Comparison of ENCODE assay signal across 1 cellular context in the genomic region with DNA sequence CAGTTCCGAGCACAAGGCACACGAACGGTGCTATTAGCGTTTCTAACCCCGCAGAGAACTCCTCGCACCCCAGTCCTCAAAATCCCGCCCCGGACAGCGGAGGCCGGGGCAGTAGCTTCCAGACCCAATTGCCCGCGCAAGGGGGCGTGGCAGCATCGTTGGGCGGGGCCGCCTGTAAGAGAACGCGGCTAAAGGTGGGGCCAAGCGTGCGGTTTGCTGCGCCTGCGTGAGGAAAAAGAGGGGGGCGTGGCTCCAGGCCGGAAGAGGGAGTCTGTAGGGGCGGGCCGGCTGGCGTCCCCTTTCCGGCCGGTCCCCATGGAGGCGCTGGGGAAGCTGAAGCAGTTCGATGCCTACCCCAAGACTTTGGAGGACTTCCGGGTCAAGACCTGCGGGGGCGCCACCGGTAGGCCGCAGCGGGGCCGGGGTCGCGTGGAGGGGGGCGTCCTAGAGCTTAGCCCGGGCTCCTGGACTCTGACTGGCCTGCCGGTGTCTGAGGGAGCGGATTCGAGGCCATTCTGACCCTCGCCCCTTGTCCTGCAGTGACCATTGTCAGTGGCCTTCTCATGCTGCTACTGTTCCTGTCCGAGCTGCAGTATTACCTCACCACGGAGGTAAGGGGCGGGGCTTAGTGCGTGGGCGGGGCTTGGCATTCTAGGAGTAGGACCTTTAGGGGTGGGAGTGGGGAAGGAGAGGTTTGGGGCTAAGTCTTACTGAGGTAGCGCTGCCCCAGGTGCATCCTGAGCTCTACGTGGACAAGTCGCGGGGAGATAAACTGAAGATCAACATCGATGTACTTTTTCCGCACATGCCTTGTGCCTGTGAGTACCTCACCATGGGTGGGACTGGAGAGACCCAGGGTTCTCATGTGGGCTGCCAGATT.
TF ChIP-seq lines count a peak whose summit lies in the region.

A gene (plus strand): TSS at position 296 of the 880 bp plus-strand sequence. CDS start 20 bp downstream, at position 316.

TF ChIP-seq in HepG2, 621 proteins besides CTCF, POLR2A, EP300 and RAD21 (continued from another document and continues in another):
- TF ChIP-seq, protein P1, sequence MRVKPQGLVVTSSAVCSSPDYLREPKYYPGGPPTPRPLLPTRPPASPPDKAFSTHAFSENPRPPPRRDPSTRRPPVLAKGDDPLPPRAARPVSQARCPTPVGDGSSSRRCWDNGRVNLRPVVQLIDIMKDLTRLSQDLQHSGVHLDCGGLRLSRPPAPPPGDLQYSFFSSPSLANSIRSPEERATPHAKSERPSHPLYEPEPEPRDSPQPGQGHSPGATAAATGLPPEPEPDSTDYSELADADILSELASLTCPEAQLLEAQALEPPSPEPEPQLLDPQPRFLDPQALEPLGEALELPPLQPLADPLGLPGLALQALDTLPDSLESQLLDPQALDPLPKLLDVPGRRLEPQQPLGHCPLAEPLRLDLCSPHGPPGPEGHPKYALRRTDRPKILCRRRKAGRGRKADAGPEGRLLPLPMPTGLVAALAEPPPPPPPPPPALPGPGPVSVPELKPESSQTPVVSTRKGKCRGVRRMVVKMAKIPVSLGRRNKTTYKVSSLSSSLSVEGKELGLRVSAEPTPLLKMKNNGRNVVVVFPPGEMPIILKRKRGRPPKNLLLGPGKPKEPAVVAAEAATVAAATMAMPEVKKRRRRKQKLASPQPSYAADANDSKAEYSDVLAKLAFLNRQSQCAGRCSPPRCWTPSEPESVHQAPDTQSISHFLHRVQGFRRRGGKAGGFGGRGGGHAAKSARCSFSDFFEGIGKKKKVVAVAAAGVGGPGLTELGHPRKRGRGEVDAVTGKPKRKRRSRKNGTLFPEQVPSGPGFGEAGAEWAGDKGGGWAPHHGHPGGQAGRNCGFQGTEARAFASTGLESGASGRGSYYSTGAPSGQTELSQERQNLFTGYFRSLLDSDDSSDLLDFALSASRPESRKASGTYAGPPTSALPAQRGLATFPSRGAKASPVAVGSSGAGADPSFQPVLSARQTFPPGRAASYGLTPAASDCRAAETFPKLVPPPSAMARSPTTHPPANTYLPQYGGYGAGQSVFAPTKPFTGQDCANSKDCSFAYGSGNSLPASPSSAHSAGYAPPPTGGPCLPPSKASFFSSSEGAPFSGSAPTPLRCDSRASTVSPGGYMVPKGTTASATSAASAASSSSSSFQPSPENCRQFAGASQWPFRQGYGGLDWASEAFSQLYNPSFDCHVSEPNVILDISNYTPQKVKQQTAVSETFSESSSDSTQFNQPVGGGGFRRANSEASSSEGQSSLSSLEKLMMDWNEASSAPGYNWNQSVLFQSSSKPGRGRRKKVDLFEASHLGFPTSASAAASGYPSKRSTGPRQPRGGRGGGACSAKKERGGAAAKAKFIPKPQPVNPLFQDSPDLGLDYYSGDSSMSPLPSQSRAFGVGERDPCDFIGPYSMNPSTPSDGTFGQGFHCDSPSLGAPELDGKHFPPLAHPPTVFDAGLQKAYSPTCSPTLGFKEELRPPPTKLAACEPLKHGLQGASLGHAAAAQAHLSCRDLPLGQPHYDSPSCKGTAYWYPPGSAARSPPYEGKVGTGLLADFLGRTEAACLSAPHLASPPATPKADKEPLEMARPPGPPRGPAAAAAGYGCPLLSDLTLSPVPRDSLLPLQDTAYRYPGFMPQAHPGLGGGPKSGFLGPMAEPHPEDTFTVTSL (CRISPR knock-in tag; IDR thresholded peaks at IDR 0.05; ENCODE audit: borderline replicate concordance): peak; percentile 43; the same call in 1 of the 2 replicates
- no peak for TF ChIP-seq ZNF557 (CRISPR knock-in tag; IDR thresholded peaks at IDR 0.05)
- TF ChIP-seq, protein P2, sequence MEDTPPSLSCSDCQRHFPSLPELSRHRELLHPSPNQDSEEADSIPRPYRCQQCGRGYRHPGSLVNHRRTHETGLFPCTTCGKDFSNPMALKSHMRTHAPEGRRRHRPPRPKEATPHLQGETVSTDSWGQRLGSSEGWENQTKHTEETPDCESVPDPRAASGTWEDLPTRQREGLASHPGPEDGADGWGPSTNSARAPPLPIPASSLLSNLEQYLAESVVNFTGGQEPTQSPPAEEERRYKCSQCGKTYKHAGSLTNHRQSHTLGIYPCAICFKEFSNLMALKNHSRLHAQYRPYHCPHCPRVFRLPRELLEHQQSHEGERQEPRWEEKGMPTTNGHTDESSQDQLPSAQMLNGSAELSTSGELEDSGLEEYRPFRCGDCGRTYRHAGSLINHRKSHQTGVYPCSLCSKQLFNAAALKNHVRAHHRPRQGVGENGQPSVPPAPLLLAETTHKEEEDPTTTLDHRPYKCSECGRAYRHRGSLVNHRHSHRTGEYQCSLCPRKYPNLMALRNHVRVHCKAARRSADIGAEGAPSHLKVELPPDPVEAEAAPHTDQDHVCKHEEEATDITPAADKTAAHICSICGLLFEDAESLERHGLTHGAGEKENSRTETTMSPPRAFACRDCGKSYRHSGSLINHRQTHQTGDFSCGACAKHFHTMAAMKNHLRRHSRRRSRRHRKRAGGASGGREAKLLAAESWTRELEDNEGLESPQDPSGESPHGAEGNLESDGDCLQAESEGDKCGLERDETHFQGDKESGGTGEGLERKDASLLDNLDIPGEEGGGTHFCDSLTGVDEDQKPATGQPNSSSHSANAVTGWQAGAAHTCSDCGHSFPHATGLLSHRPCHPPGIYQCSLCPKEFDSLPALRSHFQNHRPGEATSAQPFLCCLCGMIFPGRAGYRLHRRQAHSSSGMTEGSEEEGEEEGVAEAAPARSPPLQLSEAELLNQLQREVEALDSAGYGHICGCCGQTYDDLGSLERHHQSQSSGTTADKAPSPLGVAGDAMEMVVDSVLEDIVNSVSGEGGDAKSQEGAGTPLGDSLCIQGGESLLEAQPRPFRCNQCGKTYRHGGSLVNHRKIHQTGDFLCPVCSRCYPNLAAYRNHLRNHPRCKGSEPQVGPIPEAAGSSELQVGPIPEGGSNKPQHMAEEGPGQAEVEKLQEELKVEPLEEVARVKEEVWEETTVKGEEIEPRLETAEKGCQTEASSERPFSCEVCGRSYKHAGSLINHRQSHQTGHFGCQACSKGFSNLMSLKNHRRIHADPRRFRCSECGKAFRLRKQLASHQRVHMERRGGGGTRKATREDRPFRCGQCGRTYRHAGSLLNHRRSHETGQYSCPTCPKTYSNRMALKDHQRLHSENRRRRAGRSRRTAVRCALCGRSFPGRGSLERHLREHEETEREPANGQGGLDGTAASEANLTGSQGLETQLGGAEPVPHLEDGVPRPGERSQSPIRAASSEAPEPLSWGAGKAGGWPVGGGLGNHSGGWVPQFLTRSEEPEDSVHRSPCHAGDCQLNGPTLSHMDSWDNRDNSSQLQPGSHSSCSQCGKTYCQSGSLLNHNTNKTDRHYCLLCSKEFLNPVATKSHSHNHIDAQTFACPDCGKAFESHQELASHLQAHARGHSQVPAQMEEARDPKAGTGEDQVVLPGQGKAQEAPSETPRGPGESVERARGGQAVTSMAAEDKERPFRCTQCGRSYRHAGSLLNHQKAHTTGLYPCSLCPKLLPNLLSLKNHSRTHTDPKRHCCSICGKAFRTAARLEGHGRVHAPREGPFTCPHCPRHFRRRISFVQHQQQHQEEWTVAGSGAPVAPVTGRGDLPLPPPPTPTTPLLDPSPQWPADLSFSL (CRISPR knock-in tag; IDR thresholded peaks at IDR 0.05): no peak
- peak; percentile 74; the same call in 1 of the 2 replicates for TF ChIP-seq GATA4 (IDR thresholded peaks at IDR 0.05; ENCODE audit: borderline replicate concordance, low read depth)
- TF ChIP-seq ZNF136 (CRISPR knock-in tag; IDR thresholded peaks at IDR 0.05; ENCODE audit: low read depth): peak; percentile 88; the same call in 1 of the 2 replicates
- TF ChIP-seq PITX1 (CRISPR knock-in tag; IDR thresholded peaks at IDR 0.05): no peak; the same call in 1 of the 2 replicates
- TF ChIP-seq ZNF678 (CRISPR knock-in tag; IDR thresholded peaks at IDR 0.05): peak; percentile 21; the same call in 1 of the 2 replicates
- TF ChIP-seq, protein P3, sequence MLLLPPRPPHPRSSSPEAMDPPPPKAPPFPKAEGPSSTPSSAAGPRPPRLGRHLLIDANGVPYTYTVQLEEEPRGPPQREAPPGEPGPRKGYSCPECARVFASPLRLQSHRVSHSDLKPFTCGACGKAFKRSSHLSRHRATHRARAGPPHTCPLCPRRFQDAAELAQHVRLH (CRISPR knock-in tag; IDR thresholded peaks at IDR 0.05; ENCODE audit: borderline replicate concordance, low read depth): peak; percentile 79; the same call in 1 of the 2 replicates
- TF ChIP-seq, protein P4, sequence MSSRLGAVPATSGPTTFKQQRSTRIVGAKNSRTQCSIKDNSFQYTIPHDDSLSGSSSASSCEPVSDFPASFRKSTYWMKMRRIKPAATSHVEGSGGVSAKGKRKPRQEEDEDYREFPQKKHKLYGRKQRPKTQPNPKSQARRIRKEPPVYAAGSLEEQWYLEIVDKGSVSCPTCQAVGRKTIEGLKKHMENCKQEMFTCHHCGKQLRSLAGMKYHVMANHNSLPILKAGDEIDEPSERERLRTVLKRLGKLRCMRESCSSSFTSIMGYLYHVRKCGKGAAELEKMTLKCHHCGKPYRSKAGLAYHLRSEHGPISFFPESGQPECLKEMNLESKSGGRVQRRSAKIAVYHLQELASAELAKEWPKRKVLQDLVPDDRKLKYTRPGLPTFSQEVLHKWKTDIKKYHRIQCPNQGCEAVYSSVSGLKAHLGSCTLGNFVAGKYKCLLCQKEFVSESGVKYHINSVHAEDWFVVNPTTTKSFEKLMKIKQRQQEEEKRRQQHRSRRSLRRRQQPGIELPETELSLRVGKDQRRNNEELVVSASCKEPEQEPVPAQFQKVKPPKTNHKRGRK (CRISPR knock-in tag; IDR thresholded peaks at IDR 0.05): no peak
- no peak for TF ChIP-seq JDP2 (CRISPR knock-in tag; IDR thresholded peaks at IDR 0.05; ENCODE audit: borderline replicate concordance)
- peak; percentile 52; the same call in 1 of the 2 replicates for TF ChIP-seq NFKBIZ (CRISPR knock-in tag; IDR thresholded peaks at IDR 0.05)
- no peak; the same call in 1 of the 2 replicates for TF ChIP-seq ONECUT2 (CRISPR knock-in tag; IDR thresholded peaks at IDR 0.05)
- TF ChIP-seq, protein P5, sequence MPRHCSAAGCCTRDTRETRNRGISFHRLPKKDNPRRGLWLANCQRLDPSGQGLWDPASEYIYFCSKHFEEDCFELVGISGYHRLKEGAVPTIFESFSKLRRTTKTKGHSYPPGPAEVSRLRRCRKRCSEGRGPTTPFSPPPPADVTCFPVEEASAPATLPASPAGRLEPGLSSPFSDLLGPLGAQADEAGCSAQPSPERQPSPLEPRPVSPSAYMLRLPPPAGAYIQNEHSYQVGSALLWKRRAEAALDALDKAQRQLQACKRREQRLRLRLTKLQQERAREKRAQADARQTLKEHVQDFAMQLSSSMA (CRISPR knock-in tag; IDR thresholded peaks at IDR 0.05): peak; percentile 91; the same call in 1 of the 2 replicates
- TF ChIP-seq DPF2 (CRISPR knock-in tag; IDR thresholded peaks at IDR 0.05; ENCODE audit: borderline replicate concordance, low read depth): no peak
- TF ChIP-seq, protein P6, sequence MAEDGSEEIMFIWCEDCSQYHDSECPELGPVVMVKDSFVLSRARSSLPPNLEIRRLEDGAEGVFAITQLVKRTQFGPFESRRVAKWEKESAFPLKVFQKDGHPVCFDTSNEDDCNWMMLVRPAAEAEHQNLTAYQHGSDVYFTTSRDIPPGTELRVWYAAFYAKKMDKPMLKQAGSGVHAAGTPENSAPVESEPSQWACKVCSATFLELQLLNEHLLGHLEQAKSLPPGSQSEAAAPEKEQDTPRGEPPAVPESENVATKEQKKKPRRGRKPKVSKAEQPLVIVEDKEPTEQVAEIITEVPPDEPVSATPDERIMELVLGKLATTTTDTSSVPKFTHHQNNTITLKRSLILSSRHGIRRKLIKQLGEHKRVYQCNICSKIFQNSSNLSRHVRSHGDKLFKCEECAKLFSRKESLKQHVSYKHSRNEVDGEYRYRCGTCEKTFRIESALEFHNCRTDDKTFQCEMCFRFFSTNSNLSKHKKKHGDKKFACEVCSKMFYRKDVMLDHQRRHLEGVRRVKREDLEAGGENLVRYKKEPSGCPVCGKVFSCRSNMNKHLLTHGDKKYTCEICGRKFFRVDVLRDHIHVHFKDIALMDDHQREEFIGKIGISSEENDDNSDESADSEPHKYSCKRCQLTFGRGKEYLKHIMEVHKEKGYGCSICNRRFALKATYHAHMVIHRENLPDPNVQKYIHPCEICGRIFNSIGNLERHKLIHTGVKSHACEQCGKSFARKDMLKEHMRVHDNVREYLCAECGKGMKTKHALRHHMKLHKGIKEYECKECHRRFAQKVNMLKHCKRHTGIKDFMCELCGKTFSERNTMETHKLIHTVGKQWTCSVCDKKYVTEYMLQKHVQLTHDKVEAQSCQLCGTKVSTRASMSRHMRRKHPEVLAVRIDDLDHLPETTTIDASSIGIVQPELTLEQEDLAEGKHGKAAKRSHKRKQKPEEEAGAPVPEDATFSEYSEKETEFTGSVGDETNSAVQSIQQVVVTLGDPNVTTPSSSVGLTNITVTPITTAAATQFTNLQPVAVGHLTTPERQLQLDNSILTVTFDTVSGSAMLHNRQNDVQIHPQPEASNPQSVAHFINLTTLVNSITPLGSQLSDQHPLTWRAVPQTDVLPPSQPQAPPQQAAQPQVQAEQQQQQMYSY (CRISPR knock-in tag; IDR thresholded peaks at IDR 0.05): no peak
- TF ChIP-seq NR1H2 (CRISPR knock-in tag; IDR thresholded peaks at IDR 0.05; ENCODE audit: borderline replicate concordance, low read depth): peak; percentile 65; the same call in 1 of the 2 replicates
- TF ChIP-seq RCOR2 (CRISPR knock-in tag; IDR thresholded peaks at IDR 0.05): no peak
- TF ChIP-seq, protein P7, sequence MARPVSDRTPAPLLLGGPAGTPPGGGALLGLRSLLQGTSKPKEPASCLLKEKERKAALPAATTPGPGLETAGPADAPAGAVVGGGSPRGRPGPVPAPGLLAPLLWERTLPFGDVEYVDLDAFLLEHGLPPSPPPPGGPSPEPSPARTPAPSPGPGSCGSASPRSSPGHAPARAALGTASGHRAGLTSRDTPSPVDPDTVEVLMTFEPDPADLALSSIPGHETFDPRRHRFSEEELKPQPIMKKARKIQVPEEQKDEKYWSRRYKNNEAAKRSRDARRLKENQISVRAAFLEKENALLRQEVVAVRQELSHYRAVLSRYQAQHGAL (CRISPR knock-in tag; IDR thresholded peaks at IDR 0.05; ENCODE audit: not compliant biosample characterization): no peak
- no peak for TF ChIP-seq HNF4A (CRISPR knock-in tag; IDR thresholded peaks at IDR 0.05)
- TF ChIP-seq ZKSCAN5 (CRISPR knock-in tag; IDR thresholded peaks at IDR 0.05): peak; percentile 51; the same call in 1 of the 2 replicates
- no peak for TF ChIP-seq ZC3H4 (CRISPR knock-in tag; IDR thresholded peaks at IDR 0.05; ENCODE audit: borderline replicate concordance)
- TF ChIP-seq, protein P8, sequence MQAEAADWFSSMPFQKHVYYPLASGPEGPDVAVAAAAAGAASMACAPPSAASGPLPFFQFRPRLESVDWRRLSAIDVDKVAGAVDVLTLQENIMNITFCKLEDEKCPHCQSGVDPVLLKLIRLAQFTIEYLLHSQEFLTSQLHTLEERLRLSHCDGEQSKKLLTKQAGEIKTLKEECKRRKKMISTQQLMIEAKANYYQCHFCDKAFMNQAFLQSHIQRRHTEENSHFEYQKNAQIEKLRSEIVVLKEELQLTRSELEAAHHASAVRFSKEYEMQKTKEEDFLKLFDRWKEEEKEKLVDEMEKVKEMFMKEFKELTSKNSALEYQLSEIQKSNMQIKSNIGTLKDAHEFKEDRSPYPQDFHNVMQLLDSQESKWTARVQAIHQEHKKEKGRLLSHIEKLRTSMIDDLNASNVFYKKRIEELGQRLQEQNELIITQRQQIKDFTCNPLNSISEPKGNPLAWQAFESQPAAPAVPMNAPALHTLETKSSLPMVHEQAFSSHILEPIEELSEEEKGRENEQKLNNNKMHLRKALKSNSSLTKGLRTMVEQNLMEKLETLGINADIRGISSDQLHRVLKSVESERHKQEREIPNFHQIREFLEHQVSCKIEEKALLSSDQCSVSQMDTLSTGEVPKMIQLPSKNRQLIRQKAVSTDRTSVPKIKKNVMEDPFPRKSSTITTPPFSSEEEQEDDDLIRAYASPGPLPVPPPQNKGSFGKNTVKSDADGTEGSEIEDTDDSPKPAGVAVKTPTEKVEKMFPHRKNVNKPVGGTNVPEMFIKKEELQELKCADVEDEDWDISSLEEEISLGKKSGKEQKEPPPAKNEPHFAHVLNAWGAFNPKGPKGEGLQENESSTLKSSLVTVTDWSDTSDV (CRISPR knock-in tag; IDR thresholded peaks at IDR 0.05): peak; percentile 53
